ENCODE assay signal across 32 cellular contexts in the genomic region with DNA sequence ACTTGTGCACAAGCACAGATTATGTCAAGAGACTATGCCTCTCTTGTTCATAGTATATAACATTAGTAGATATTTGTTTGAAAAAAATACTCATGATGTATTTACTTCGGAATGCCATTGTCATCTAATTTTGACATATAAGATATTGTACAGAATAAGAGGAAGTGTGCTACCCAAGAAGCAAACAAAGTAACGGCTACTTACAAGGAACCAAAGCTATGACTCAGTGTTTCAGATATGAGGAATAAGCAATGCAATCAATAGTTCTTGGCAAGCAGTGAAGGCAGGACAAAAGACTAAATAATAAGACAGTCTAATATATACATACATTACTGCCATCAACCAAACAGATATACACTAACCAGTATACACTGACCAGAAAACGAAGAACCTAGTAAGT.
DNase-seq lines count a peak whose midpoint lies in the region; ATAC-seq and TF ChIP-seq lines count a peak whose summit lies in the region.
"Had no signal": no experiment of that assay in that cellular context is flagged by ENCODE, and none has a peak within 500 bp of the region (broad histone marks: within the 10 kb centered on the region; RNA-seq: fewer than 3 reads in every experiment).

No MANE protein-coding gene starts in this region.

- TF ChIP-seq CTCF in NB4 (IDR thresholded peaks at IDR 0.05; ENCODE audit: low read depth, low read length) (no peak), choroid plexus epithelial cell (conservative IDR thresholded peaks at IDR 0.05; ENCODE audit: low read depth, low read length) (no peak), right lobe of liver (IDR thresholded peaks at IDR 0.05) (no peak), mucosa of descending colon (IDR thresholded peaks at IDR 0.05) (no peak)

- H3K18ac ChIP-seq in mesenchymal stem cell (ENCODE audit: low read depth in 1 of 2, low read length in 2 of 2): no peak overlapping the region

- H2AFZ ChIP-seq in mesenchymal stem cell (ENCODE audit: low read depth, low read length): no peak overlapping the region

- no peak overlapping the region for H4K91ac ChIP-seq in mesenchymal stem cell (ENCODE audit: low read length)

- H2BK15ac ChIP-seq in mesenchymal stem cell (ENCODE audit: low read depth, poor library complexity, severe bottlenecking): no peak overlapping the region

- H3K9me3 ChIP-seq in mesenchymal stem cell (ENCODE audit: control insufficient read depth, low read length) (no peaks in the 10 kb centered on the region), right lobe of liver (no peaks in the 10 kb centered on the region), mucosa of descending colon (no peaks in the 10 kb centered on the region)
- H3K9me3 ChIP-seq: MG63, suprapubic skin, upper lobe of left lung had no signal

- intact Hi-C loops in right lobe of liver (cut with DNase I): no loop called here
- intact Hi-C loops in mucosa of descending colon (cut with DNase I, micrococcal nuclease): no loop called here

- no peak overlapping the region for H4K8ac ChIP-seq in mesenchymal stem cell (ENCODE audit: low read length)

- H3K4ac ChIP-seq in mesenchymal stem cell (ENCODE audit: low read depth in 1 of 2, low read length in 2 of 2): no peak overlapping the region

- no peak overlapping the region for H2AK5ac ChIP-seq in mesenchymal stem cell (ENCODE audit: low read length, severe bottlenecking)

- H3K36me3 ChIP-seq in mesenchymal stem cell (ENCODE audit: control insufficient read depth in 1 of 2, insufficient read depth in 2 of 2, low read depth in 1 of 2, low read length in 2 of 2): no peaks in the 10 kb centered on the region
- no peaks in the 10 kb centered on the region for H3K36me3 ChIP-seq in right lobe of liver
- no peaks in the 10 kb centered on the region for H3K36me3 ChIP-seq in mucosa of descending colon (ENCODE audit: low read depth)
- H3K36me3 ChIP-seq: MG63, suprapubic skin, upper lobe of left lung had no signal

- H3K79me1 ChIP-seq in mesenchymal stem cell (replicated peaks; ENCODE audit: low read length, poor library complexity, severe bottlenecking): no peaks in the 10 kb centered on the region

- H3K9ac ChIP-seq in mesenchymal stem cell (ENCODE audit: low read length): no peak overlapping the region

- no peaks in the 10 kb centered on the region for H3K4me1 ChIP-seq in mesenchymal stem cell (ENCODE audit: control insufficient read depth, insufficient read depth, low read depth, low read length)
- no peaks in the 10 kb centered on the region for H3K4me1 ChIP-seq in right lobe of liver
- H3K4me1 ChIP-seq in mucosa of descending colon (ENCODE audit: low read depth): no peaks in the 10 kb centered on the region
- H3K4me1 ChIP-seq: suprapubic skin, upper lobe of left lung had no signal

- no peak overlapping the region for H3K4me2 ChIP-seq in mesenchymal stem cell (ENCODE audit: low read length, poor library complexity, severe bottlenecking)

- H3K4me3 ChIP-seq in NB4 (ENCODE audit: low read depth, low read length): no peak overlapping the region
- no peak overlapping the region for H3K4me3 ChIP-seq in choroid plexus epithelial cell (ENCODE audit: low read depth, low read length)
- no peak overlapping the region for H3K4me3 ChIP-seq in mesenchymal stem cell (ENCODE audit: insufficient read depth in 1 of 2, low read depth in 1 of 2, low read length in 2 of 2)
- no peak overlapping the region for H3K4me3 ChIP-seq in right lobe of liver
- no peak overlapping the region for H3K4me3 ChIP-seq in mucosa of descending colon
- H3K4me3 ChIP-seq: coronary artery, MG63, skin epidermis, suprapubic skin, upper lobe of left lung had no signal

- 0% methylated on average over 1 of the region's 3 CpGs for WGBS in mesenchymal stem cell
- WGBS in right lobe of liver (ENCODE audit: insufficient coverage, low coverage, low lambda C conversion rate, missing lambda C conversion rate): 22% methylated on average over 3 of the region's 3 CpGs

- H2BK5ac ChIP-seq in mesenchymal stem cell (ENCODE audit: low read depth, low read length, poor library complexity, severe bottlenecking): no peak overlapping the region

- no peak overlapping the region for H3K27ac ChIP-seq in mesenchymal stem cell (ENCODE audit: low read length, poor library complexity, severe bottlenecking)
- no peak overlapping the region for H3K27ac ChIP-seq in right lobe of liver
- H3K27ac ChIP-seq: coronary artery, skin epidermis, suprapubic skin, upper lobe of left lung had no signal

- no peak for TF ChIP-seq POLR2A in NB4 (IDR thresholded peaks at IDR 0.05; ENCODE audit: extremely low read depth, insufficient read length)
- no peak for TF ChIP-seq POLR2A in right lobe of liver (IDR thresholded peaks at IDR 0.05)

- no peak overlapping the region for H3K14ac ChIP-seq in mesenchymal stem cell (ENCODE audit: low read length in 2 of 2)

- no peak overlapping the region for H2BK12ac ChIP-seq in mesenchymal stem cell (ENCODE audit: low read length in 2 of 2)

- no peak overlapping the region for H3K23ac ChIP-seq in mesenchymal stem cell (ENCODE audit: low read length in 2 of 2)

- ATAC-seq in right lobe of liver (no peak), mucosa of descending colon (no peak)
- ATAC-seq: CD8-positive, alpha-beta T cell; effector memory CD8-positive, alpha-beta T cell; esophagus mucosa; left cardiac atrium had no signal

- H3K27me3 ChIP-seq in mesenchymal stem cell (ENCODE audit: control insufficient read depth in 1 of 2, insufficient read depth in 1 of 2, low read length in 2 of 2) (no peaks in the 10 kb centered on the region), right lobe of liver (no peaks in the 10 kb centered on the region)
- H3K27me3 ChIP-seq: MG63, suprapubic skin, upper lobe of left lung had no signal

- DNase-seq in CD1c-positive myeloid dendritic cell (ENCODE audit: extremely low spot score) (peak; percentile 22), NB4 (ENCODE audit: low read depth) (peak; percentile 4), choroid plexus epithelial cell (ENCODE audit: low read depth) (peak; percentile 8), mesenchymal stem cell (peak; percentile 75), right lobe of liver (no peak), SW 1271 (lab: John Stamatoyannopoulos, UW) (no peak), mucosa of descending colon (no peak)
- DNase-seq in stimulated activated CD4-positive, alpha-beta T cell treated with anti-CD3 and anti-CD28 coated beads, Interleukin-12 subunit alpha, Interleukin-12 subunit beta, amount 100 ng/mL, for 4 hours: no peak
- DNase-seq: activated B cell treated with CpG ODN at 0.5 μM for 24 hours; activated CD4-positive, alpha-beta T cell treated with anti-CD3 and anti-CD28 coated beads, Interleukin-2, amount 50 U/mL, for 1 hour; activated gamma-delta T cell; activated naive CD8-positive, alpha-beta T cell treated with anti-CD3 and anti-CD28 coated beads for 36 hours; activated T-cell treated with anti-CD3 and anti-CD28 coated beads, Interleukin-2, amount 50 U/mL, for 1 hour; anterior cingulate cortex; CD8-positive, alpha-beta T cell; DMS 273 treated with DMSO at 0.1 percent for 48 hours; effector memory CD8-positive, alpha-beta T cell; EL; foreskin melanocyte; KG1; left cardiac atrium; MG63; NCI-H446; NCI-H748 treated with DMSO at 0.1 percent for 48 hours; SHP77 treated with DMSO at 0.1 percent for 48 hours; stimulated activated naive CD4-positive, alpha-beta T cell; T1000; upper lobe of left lung had no signal

- no peak overlapping the region for H2BK120ac ChIP-seq in mesenchymal stem cell (ENCODE audit: low read depth, low read length)

Comparison
In these comparisons a context has a peak if more than half of its experiments do, and no peak if none do; other contexts are left out.
1. DNase-seq: peak in CD1c-positive myeloid dendritic cell (single experiment), NB4 (single experiment), choroid plexus epithelial cell (single experiment) and mesenchymal stem cell (single experiment); none in right lobe of liver (0 of 3), SW 1271 (0 of 2), mucosa of descending colon (0 of 3) and stimulated activated CD4-positive, alpha-beta T cell treated with anti-CD3 and anti-CD28 coated beads, Interleukin-12 subunit alpha, Interleukin-12 subunit beta, amount 100 ng/mL, for 4 hours (single experiment).